In the genomic region with DNA sequence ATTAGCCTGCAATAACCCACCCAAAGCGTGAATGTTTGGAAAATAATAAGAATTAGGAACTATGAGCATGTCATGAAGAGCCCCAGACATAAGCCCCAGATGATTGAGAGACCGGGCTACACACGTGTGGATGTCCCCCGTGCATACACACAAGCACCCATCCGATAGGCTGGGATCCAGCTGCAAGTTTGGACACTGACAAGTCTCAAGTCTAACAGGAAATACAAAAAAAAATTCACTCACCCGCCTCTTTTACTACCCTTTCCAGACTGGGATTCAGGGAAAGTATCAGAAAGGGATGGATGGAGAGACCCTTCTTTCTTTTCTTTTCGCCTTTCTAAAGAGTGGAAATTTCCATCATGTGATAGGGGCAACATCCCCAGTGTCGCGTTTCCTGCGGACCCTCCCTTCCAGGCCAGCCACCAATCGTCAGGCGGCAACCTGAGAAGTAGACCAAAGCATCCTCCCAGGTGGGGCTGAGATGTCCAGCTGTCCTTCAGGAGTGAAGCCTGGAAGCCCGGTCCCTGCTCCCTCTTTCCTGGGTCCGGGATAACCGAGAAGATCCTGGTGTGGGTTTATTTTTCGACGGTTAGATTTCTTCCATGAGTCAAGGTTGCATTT, we compare ENCODE assay signal across 12 cellular contexts. TPM values are rescaled to one million over a fixed set of nuclear protein-coding genes. Genes with fewer than 3 reads are reported as not detected.
DNase-seq lines count a peak whose midpoint lies in the region; ATAC-seq and TF ChIP-seq lines count a peak whose summit lies in the region.
"Had no signal": no experiment of that assay in that cellular context is flagged by ENCODE, and none has a peak within 500 bp of the region (broad histone marks: within the 10 kb centered on the region; RNA-seq: fewer than 3 reads in every experiment).

No MANE protein-coding gene starts in this region.

- peaks cover 16% of the 10 kb centered on the region for H3K4me1 Mint-ChIP-seq in activated naive CD8-positive, alpha-beta T cell (ENCODE audit: low read depth)

- intact Hi-C loops in psoas muscle (cut with DNase I) = loop anchor here in 1 of 2 donors (10.0 kb wide), 1 partner anchor 697 kb away; no protein-coding TSS in a partner anchor

- H3F3A ChIP-seq in GM23248 (ENCODE audit: insufficient read depth) = no peaks in the 10 kb centered on the region

- H2AFZ ChIP-seq in GM23248 = peak overlapping the region; percentile 93

- in situ Hi-C loops in GM23248 (cut with MboI) = no loop called here

- H3K4me3 ChIP-seq in GM23248 (peak overlapping the region; percentile 79), psoas muscle (peak overlapping the region; percentile 74)

- no peak for DNase-seq in GM23248
- peak; percentile 19 for DNase-seq in hepatic stellate cell (ENCODE audit: low spot score)
- DNase-seq in psoas muscle = no peak
- DNase-seq in activated gamma-delta T cell (lab: John Stamatoyannopoulos, UW) = no peak
- DNase-seq in activated CD8-positive, alpha-beta memory T cell treated with anti-CD3 and anti-CD28 coated beads, Interleukin-2, amount 50 U/mL, for 4 hours = no peak
- DNase-seq in T-helper 1 cell = no peak
- no peak for DNase-seq in NCI-H526 treated with DMSO at 0.1 percent for 48 hours (lab: John Stamatoyannopoulos, UW)
- DNase-seq: Kasumi-1; stimulated activated CD4-positive, alpha-beta T cell treated with anti-CD3 and anti-CD28 coated beads, Interleukin-2, amount 100 ng/mL, for 48 hours; substantia nigra; SW 1271 had no signal

- no peaks in the 10 kb centered on the region for H3K36me3 ChIP-seq in GM23248 (ENCODE audit: low read depth)
- H3K36me3 ChIP-seq in psoas muscle (ENCODE audit: insufficient read depth in 1 of 2, low read depth in 1 of 2) = no peaks in the 10 kb centered on the region

- no peaks in the 10 kb centered on the region for H3K9me3 Mint-ChIP-seq in activated naive CD8-positive, alpha-beta T cell (ENCODE audit: low read depth)

- no peaks in the 10 kb centered on the region for H3K9me2 ChIP-seq in GM23248 (ENCODE audit: insufficient read depth)

- H3K4me1 ChIP-seq in GM23248 (ENCODE audit: insufficient read depth) = no peaks in the 10 kb centered on the region
- H3K4me1 ChIP-seq in psoas muscle = no peaks in the 10 kb centered on the region

- no peaks in the 10 kb centered on the region for H4K20me1 ChIP-seq in GM23248 (ENCODE audit: insufficient read depth)

- H3K27ac ChIP-seq in GM23248 (no peak overlapping the region), psoas muscle (peak overlapping the region; percentile 92)

- H3K9me3 ChIP-seq in GM23248 (ENCODE audit: low read depth) = no peaks in the 10 kb centered on the region
- no peaks in the 10 kb centered on the region for H3K9me3 ChIP-seq in psoas muscle

- peak; percentile 29 to 51 (median 38) for ATAC-seq in psoas muscle

- H3K4me2 ChIP-seq in GM23248 (ENCODE audit: unreplicated experiment) = peak overlapping the region; percentile 89

- H3K4me3 Mint-ChIP-seq in activated naive CD8-positive, alpha-beta T cell = peak overlapping the region; percentile 55

- no peak for TF ChIP-seq CTCF in psoas muscle (IDR thresholded peaks at IDR 0.05)

- H3K27me3 ChIP-seq in GM23248 (replicated peaks; ENCODE audit: insufficient read depth) (0 out of 2 replicates have a peak, but pooled peaks cover 5% of the 10 kb centered on the region), psoas muscle (ENCODE audit: insufficient read depth in 3 of 3, low read length in 2 of 3) (no peaks in the 10 kb centered on the region)

- H3K9ac ChIP-seq in GM23248 = peak overlapping the region; percentile 58; the same call in 1 of the 2 replicates

- no peak overlapping the region for H3K27ac Mint-ChIP-seq in activated naive CD8-positive, alpha-beta T cell

- 66 to 71% methylated on average over 17 of the region's 17 CpGs for WGBS in GM23248 (ENCODE audit: low coverage in 1 of 2, low lambda C conversion rate in 2 of 2, missing lambda C conversion rate in 2 of 2), 2 experiments
- WGBS in psoas muscle, 3 donors = 10 to 23% (median 16%) methylated on average over 17 of the region's 17 CpGs

- H3K79me2 ChIP-seq in GM23248 (ENCODE audit: insufficient read depth) = no peaks in the 10 kb centered on the region

- peaks cover 48% of the 10 kb centered on the region for H3K27me3 Mint-ChIP-seq in activated naive CD8-positive, alpha-beta T cell

- no peaks in the 10 kb centered on the region for H3K36me3 Mint-ChIP-seq in activated naive CD8-positive, alpha-beta T cell

RNA-seq across cellular contexts. Expression of gene SLC38A4, which starts 6.4 kb away (rescaled TPM):
- total RNA-seq in GM23248 (2014; rRNA removed; shearing (Covaris generic)) = 0.54 and 2.3 TPM in 2 replicates
- polyA plus RNA-seq in GM23248 (2016; fragmentation: Nextera tagmentation; extraction: Ambion mirVana) (0.36 and 0.57 TPM in 2 replicates), psoas muscle (10 to 100 TPM in 2 of 3 donors, under 1 TPM in 1; 0.31 to 25.6 (median 17.3) TPM)
- 10 to 100 TPM in 3 of 4 donors, 1 to 10 TPM in 1; 9.2 to 17.0 (median 11.5) TPM for total RNA-seq in psoas muscle
